Comparison of ENCODE assay signal across 12 cellular contexts in genomic region chr11:126360049-126360446, GRCh38. TPM values are rescaled to one million over a fixed set of nuclear protein-coding genes. Genes with fewer than 3 reads are reported as not detected.
DNase-seq lines count a peak whose midpoint lies in the region; ATAC-seq and TF ChIP-seq lines count a peak whose summit lies in the region.
"Had no signal": no experiment of that assay in that cellular context is flagged by ENCODE, and none has a peak within 500 bp of the region (broad histone marks: within the 10 kb centered on the region; RNA-seq: fewer than 3 reads in every experiment).

No MANE protein-coding gene starts in this region.

- H3K4me3 Mint-ChIP-seq in endodermal cell = no peak overlapping the region
- H3K4me3 Mint-ChIP-seq in naive thymus-derived CD8-positive, alpha-beta T cell = no peak overlapping the region
- H3K4me3 Mint-ChIP-seq: activated CD4-positive, alpha-beta T cell treated with anti-CD3 and anti-CD28 coated beads, Interleukin-2, amount 10 ng/mL, durations not matched to agents 7 days and 5 days had no signal

- H3K27ac ChIP-seq in WERI-Rb-1 (peak overlapping the region; percentile 36), endodermal cell (ENCODE audit: low read depth, low read length) (no peak overlapping the region), thoracic aorta (no peak overlapping the region)

- H3K9ac ChIP-seq in endodermal cell (ENCODE audit: extremely low read depth, low read length, poor library complexity, severe bottlenecking) = no peak overlapping the region

- no peak for TF ChIP-seq CTCF in WERI-Rb-1 (IDR thresholded peaks at IDR 0.05; ENCODE audit: low read depth, low read length)
- TF ChIP-seq CTCF in endodermal cell (conservative IDR thresholded peaks at IDR 0.05) = no peak
- no peak for TF ChIP-seq CTCF in thoracic aorta (IDR thresholded peaks at IDR 0.05)

- H3K9me3 ChIP-seq in WERI-Rb-1 (ENCODE audit: severe bottlenecking) (no peaks in the 10 kb centered on the region), endodermal cell (ENCODE audit: control insufficient read depth, low read length) (no peaks in the 10 kb centered on the region), thoracic aorta (no peaks in the 10 kb centered on the region)
- H3K9me3 ChIP-seq: upper lobe of left lung had no signal

- H3K36me3 ChIP-seq in WERI-Rb-1 (peaks cover 4% of the 10 kb centered on the region; the same call in 1 of the 2 replicates), endodermal cell (ENCODE audit: control insufficient read depth, insufficient read depth, low read length) (no peaks in the 10 kb centered on the region), thoracic aorta (no peaks in the 10 kb centered on the region)
- H3K36me3 ChIP-seq: upper lobe of left lung had no signal

- ATAC-seq in thoracic aorta (ENCODE audit: insufficient number of reproducible peaks, low FRiP score, low read depth) (no peak), HG03159 (IDR thresholded peaks at IDR 0.05; ENCODE audit: unreplicated experiment) (no peak)
- ATAC-seq in naive thymus-derived CD8-positive, alpha-beta T cell = no peak

- no peaks in the 10 kb centered on the region for H3K27me3 Mint-ChIP-seq in endodermal cell (ENCODE audit: insufficient read depth)
- no peaks in the 10 kb centered on the region for H3K27me3 Mint-ChIP-seq in naive thymus-derived CD8-positive, alpha-beta T cell
- H3K27me3 Mint-ChIP-seq: activated CD4-positive, alpha-beta T cell treated with anti-CD3 and anti-CD28 coated beads, Interleukin-2, amount 10 ng/mL, durations not matched to agents 7 days and 5 days had no signal

- H3K4me1 ChIP-seq in endodermal cell (ENCODE audit: control insufficient read depth, insufficient read depth, low read length) (peaks cover 7% of the 10 kb centered on the region), thoracic aorta (ENCODE audit: control insufficient read depth in 1 of 2, low read depth in 2 of 2) (peaks cover 19 to 38% of the 10 kb centered on the region in 2 donors)

- H3K36me3 Mint-ChIP-seq in endodermal cell (ENCODE audit: low read depth) = peaks cover 2% of the 10 kb centered on the region
- H3K36me3 Mint-ChIP-seq in naive thymus-derived CD8-positive, alpha-beta T cell = no peaks in the 10 kb centered on the region

- peaks cover 41% of the 10 kb centered on the region for H3K4me1 Mint-ChIP-seq in endodermal cell
- H3K4me1 Mint-ChIP-seq in naive thymus-derived CD8-positive, alpha-beta T cell = peaks cover 2 to 20% (median 10%) of the 10 kb centered on the region in 4 donors

- H3K27me3 ChIP-seq in WERI-Rb-1 (ENCODE audit: insufficient read depth, low read depth, severe bottlenecking) = no peaks in the 10 kb centered on the region
- no peaks in the 10 kb centered on the region for H3K27me3 ChIP-seq in endodermal cell (ENCODE audit: control insufficient read depth, insufficient read depth, low read length, poor library complexity, severe bottlenecking)
- H3K27me3 ChIP-seq in thoracic aorta (replicated peaks; ENCODE audit: insufficient read depth) = no peaks in the 10 kb centered on the region
- H3K27me3 ChIP-seq: upper lobe of left lung had no signal

- WGBS in endodermal cell (ENCODE audit: insufficient coverage in 1 of 2, insufficient read length in 1 of 2), 2 experiments = 93 to 98% methylated on average over 5 to 8 of the region's 8 CpGs

- H3K9me3 Mint-ChIP-seq in endodermal cell = no peaks in the 10 kb centered on the region
- peaks cover 0 to 1% (median 0%) of the 10 kb centered on the region in 9 donors for H3K9me3 Mint-ChIP-seq in naive thymus-derived CD8-positive, alpha-beta T cell
- H3K9me3 Mint-ChIP-seq: activated CD4-positive, alpha-beta T cell treated with anti-CD3 and anti-CD28 coated beads, Interleukin-2, amount 10 ng/mL, durations not matched to agents 7 days and 5 days had no signal

- DNase-seq in WERI-Rb-1 (no peak), endodermal cell (peak; percentile 26), midbrain (lab: John Stamatoyannopoulos, UW) (peak; percentile 22), thoracic aorta (ENCODE audit: low spot score) (no peak), T-helper 2 cell (no peak), NCI-H1930 (lab: John Stamatoyannopoulos, UW) (no peak)
- no peak for DNase-seq in naive thymus-derived CD8-positive, alpha-beta T cell
- DNase-seq: activated CD4-positive, alpha-beta T cell treated with anti-CD3 and anti-CD28 coated beads, Interleukin-2, amount 10 ng/mL, durations not matched to agents 7 days and 5 days; activated T-cell treated with anti-CD3 and anti-CD28 coated beads, Interleukin-2, amount 50 U/mL, for 1 hour; DND-41 had no signal

- POLR2A ChIA-PET in naive thymus-derived CD8-positive, alpha-beta T cell (lab: Charles Lee) = no interaction called here

- H3K27ac Mint-ChIP-seq in endodermal cell = no peak overlapping the region
- H3K27ac Mint-ChIP-seq in naive thymus-derived CD8-positive, alpha-beta T cell = peak overlapping the region in 2 of 10 donors; percentile 9 to 31
- H3K27ac Mint-ChIP-seq: activated CD4-positive, alpha-beta T cell treated with anti-CD3 and anti-CD28 coated beads, Interleukin-2, amount 10 ng/mL, durations not matched to agents 7 days and 5 days had no signal

- no peak overlapping the region for H3K4me3 ChIP-seq in WERI-Rb-1 (ENCODE audit: low read depth, low read length)
- H3K4me3 ChIP-seq in endodermal cell (ENCODE audit: low read length) = no peak overlapping the region
- peak overlapping the region; percentile 52 for H3K4me3 ChIP-seq in thoracic aorta
- H3K4me3 ChIP-seq: upper lobe of left lung had no signal

RNA-seq across cellular contexts. Expression of gene ST3GAL4, which starts 4.6 kb away (rescaled TPM):
- total RNA-seq in endodermal cell = 10 to 100 TPM; 16.5 to 21.5 TPM
- polyA plus RNA-seq in endodermal cell (2013, experiment 1 of 2) = 15.6 TPM
- polyA plus RNA-seq in endodermal cell (2013, experiment 2 of 2) = 13.3 TPM
- total RNA-seq in thoracic aorta = 10 to 100 TPM; 27.7 to 98.0 TPM
- 1 to 10 TPM; 1.1 to 1.9 TPM for total RNA-seq in naive thymus-derived CD8-positive, alpha-beta T cell
- polyA plus RNA-seq in naive thymus-derived CD8-positive, alpha-beta T cell = 1 to 10 TPM; 2.1 to 6.6 (median 2.7) TPM

RNA-seq across cellular contexts. Expression of gene DCPS, which starts 56.2 kb away (rescaled TPM):
- 10 to 100 TPM; 19.0 to 22.6 TPM for total RNA-seq in endodermal cell
- 20.5 TPM for polyA plus RNA-seq in endodermal cell (2013, experiment 1 of 2)
- polyA plus RNA-seq in endodermal cell (2013, experiment 2 of 2) = 19.2 TPM
- 1 to 10 TPM; 8.4 to 9.7 TPM for total RNA-seq in thoracic aorta
- 10 to 100 TPM; 13.9 to 17.4 TPM for total RNA-seq in naive thymus-derived CD8-positive, alpha-beta T cell
- 10 to 100 TPM; 36.7 to 47.2 (median 37.3) TPM for polyA plus RNA-seq in naive thymus-derived CD8-positive, alpha-beta T cell

Comparison
In these comparisons a context has a peak if more than half of its experiments do, and no peak if none do; other contexts are left out.
1. DNase-seq: peak in endodermal cell (single experiment) and midbrain (single experiment); none in WERI-Rb-1 (single experiment), thoracic aorta (single experiment), T-helper 2 cell (0 of 5), NCI-H1930 (0 of 2) and naive thymus-derived CD8-positive, alpha-beta T cell (0 of 10).
2. RNA of gene ST3GAL4, which starts 4.6 kb away (total RNA-seq): 27.7 to 98.0 TPM in thoracic aorta and 16.5 to 21.5 TPM in endodermal cell; 1.1 to 1.9 TPM in naive thymus-derived CD8-positive, alpha-beta T cell; every median in the first group is over 4 times any median in the second.